ENCODE assay signal across 8 cellular contexts in the genomic region with DNA sequence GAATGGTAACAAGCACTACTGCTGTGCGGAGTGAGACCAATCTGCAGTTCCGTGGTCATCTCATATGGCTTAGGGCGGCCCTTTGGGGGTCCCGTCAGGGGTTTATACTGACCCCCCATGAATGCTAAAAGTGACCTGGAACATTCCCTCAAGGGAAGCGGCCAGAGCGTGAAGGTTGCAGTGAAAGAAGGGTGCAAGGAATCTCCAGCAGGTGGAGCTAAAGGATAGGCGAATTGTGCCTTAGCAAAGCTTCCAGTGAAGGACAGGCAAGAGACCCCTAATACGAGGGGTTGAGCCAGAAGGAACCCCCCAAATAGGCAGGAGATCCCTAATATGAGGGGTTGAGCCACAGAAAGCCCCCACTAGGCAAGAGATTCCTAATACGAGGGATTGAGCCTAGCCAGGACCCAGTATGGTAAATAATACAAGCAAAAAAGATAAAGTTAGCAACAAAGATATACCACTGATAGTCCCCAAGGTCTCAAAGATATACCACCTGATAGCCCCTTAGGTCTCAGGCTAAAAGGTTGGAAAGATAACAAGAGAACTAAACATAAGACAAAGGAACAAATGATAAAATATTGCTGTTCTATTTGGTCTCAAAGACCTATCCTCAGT. TPM values are rescaled to one million over a fixed set of nuclear protein-coding genes. Genes with fewer than 3 reads are reported as not detected.
A peak's percentile ranks its signal among the peaks of the same experiment; 100 is the strongest.
DNase-seq lines count a peak whose midpoint lies in the region; ATAC-seq, FAIRE-seq and TF ChIP-seq lines count a peak whose summit lies in the region.

No MANE protein-coding gene starts in this region.

- H2BK5ac ChIP-seq in mesendoderm (ENCODE audit: low read length), result no peak overlapping the region

- H3K9me3 ChIP-seq in effector memory CD4-positive, alpha-beta T cell (ENCODE audit: control insufficient read depth, low read length), result no peaks in the 10 kb centered on the region

- H2BK120ac ChIP-seq in mesendoderm (ENCODE audit: low read depth, low read length), result no peak overlapping the region

- H4K8ac ChIP-seq in mesendoderm (ENCODE audit: low read depth, low read length), result no peak overlapping the region

- no peak overlapping the region for H3K23ac ChIP-seq in mesendoderm (ENCODE audit: low read length)

- ATAC-seq in GM21515 (IDR thresholded peaks at IDR 0.05; ENCODE audit: unreplicated experiment), result no peak

- no peak overlapping the region for H2BK15ac ChIP-seq in mesendoderm (replicated peaks; ENCODE audit: low read depth)

- no peaks in the 10 kb centered on the region for H3K79me1 ChIP-seq in mesendoderm (ENCODE audit: low read length)

- H3K4me3 ChIP-seq in AG04449 (ENCODE audit: low read depth, low read length), result no peak overlapping the region
- H3K4me3 ChIP-seq in effector memory CD4-positive, alpha-beta T cell (ENCODE audit: insufficient read depth, low read depth, low read length, poor library complexity, severe bottlenecking), result no peak overlapping the region
- H3K4me3 ChIP-seq in mesendoderm (ENCODE audit: low read length), result no peak overlapping the region

- CTCF ChIA-PET in AG04449 (lab: Yijun Ruan, JAX), result interaction anchor here (0.7 to 27.9 kb wide), 17 partner anchors 9 to 287 kb away, joined by 3 to 948 read pairs (median 4); a partner anchor contains a TSS

- H3K27me3 ChIP-seq in effector memory CD4-positive, alpha-beta T cell (replicated peaks; ENCODE audit: control insufficient read depth, insufficient read depth, low read length, poor library complexity, severe bottlenecking), result no peaks in the 10 kb centered on the region
- H3K27me3 ChIP-seq in mesendoderm (ENCODE audit: insufficient read depth, low read length, poor library complexity), result no peaks in the 10 kb centered on the region

- H3K4ac ChIP-seq in mesendoderm (ENCODE audit: low read depth, low read length), result no peak overlapping the region

- no peak overlapping the region for H3K56ac ChIP-seq in mesendoderm (ENCODE audit: low read length)

- no peaks in the 10 kb centered on the region for H3K79me2 ChIP-seq in mesendoderm (ENCODE audit: control insufficient read depth, insufficient read depth, low read length)

- FAIRE-seq in GM12892 (lab: Jason Lieb, UNC), result peak; percentile 78

- H4K5ac ChIP-seq in mesendoderm (ENCODE audit: low read length), result no peak overlapping the region

- TF ChIP-seq POLR2A in GM12892 (IDR thresholded peaks at IDR 0.05; ENCODE audit: low read depth, low read length), result no peak

- H3K9ac ChIP-seq in mesendoderm (ENCODE audit: low read length), result no peak overlapping the region

- peaks cover 8% of the 10 kb centered on the region for H3K4me1 ChIP-seq in effector memory CD4-positive, alpha-beta T cell (ENCODE audit: control insufficient read depth, insufficient read depth, low read length, poor library complexity, severe bottlenecking)
- H3K4me1 ChIP-seq in mesendoderm (ENCODE audit: control insufficient read depth, low read depth, low read length), result no peaks in the 10 kb centered on the region

- H3K4me2 ChIP-seq in mesendoderm (ENCODE audit: low read length), result no peak overlapping the region

- H3K36me3 ChIP-seq in effector memory CD4-positive, alpha-beta T cell (ENCODE audit: control insufficient read depth, insufficient read depth, low read length), result no peaks in the 10 kb centered on the region
- H3K36me3 ChIP-seq in mesendoderm (ENCODE audit: control insufficient read depth, insufficient read depth, low read length), result peaks cover 11% of the 10 kb centered on the region

- POLR2A ChIA-PET in AG04449 (lab: Yijun Ruan, JAX), result interaction anchor here (1.0 kb wide), 1 partner anchor 166 kb away, joined by 3 read pairs; a partner anchor contains a TSS

- no peak overlapping the region for H3K18ac ChIP-seq in mesendoderm (ENCODE audit: low read length)

- WGBS in mesendoderm (ENCODE audit: extremely low coverage, insufficient coverage, low lambda C conversion rate), result no CpG with 5 or more reads among the region's 9 CpGs

- no peak for DNase-seq in AG04449 (ENCODE audit: low read depth, low spot score)
- DNase-seq in GM12892 (ENCODE audit: insufficient read length), result peak; percentile 60
- peak; percentile 66 for DNase-seq in NCI-H2227 (lab: John Stamatoyannopoulos, UW; ENCODE audit: unreplicated experiment)
- DNase-seq in activated CD4-positive, alpha-beta T cell treated with anti-CD3 and anti-CD28 coated beads, Interleukin-2, amount 50 U/mL, for 4 hours, result peak; percentile 41 to 47
- peak; percentile 18 to 42 (median 22) for DNase-seq in effector memory CD4-positive, alpha-beta T cell
- DNase-seq in mesendoderm, result peak; percentile 77
- DNase-seq in stimulated activated naive CD4-positive, alpha-beta T cell (lab: John Stamatoyannopoulos, UW), result peak; percentile 8 to 67 (median 35)

- no peak overlapping the region for H3K27ac ChIP-seq in effector memory CD4-positive, alpha-beta T cell (ENCODE audit: insufficient read depth, low read length, poor library complexity, severe bottlenecking)
- H3K27ac ChIP-seq in mesendoderm (ENCODE audit: low read depth, low read length), result no peak overlapping the region

- no peak overlapping the region for H2AK5ac ChIP-seq in mesendoderm (ENCODE audit: low read length)

- peak; percentile 76 for TF ChIP-seq CTCF in AG04449 (IDR thresholded peaks at IDR 0.05; ENCODE audit: insufficient read depth, low read length, missing control alignments)

RNA-seq across cellular contexts. Expression of a gene that starts 27.5 kb away (rescaled TPM):
- polyA plus RNA-seq in GM12892 (2012; ENCODE audit: missing spikeins), result 20.7 TPM
- 12.7 TPM for polyA plus RNA-seq in mesendoderm (2013, experiment 1 of 2)
- polyA plus RNA-seq in mesendoderm (2013, experiment 2 of 2), result 11.8 TPM

RNA-seq across cellular contexts. Expression of a gene that starts 32.8 kb away (rescaled TPM):
- 24.5 TPM for polyA plus RNA-seq in GM12892 (2012; ENCODE audit: missing spikeins)
- 46.5 TPM for polyA plus RNA-seq in mesendoderm (2013, experiment 1 of 2)
- polyA plus RNA-seq in mesendoderm (2013, experiment 2 of 2), result 47.1 TPM

RNA-seq across cellular contexts. Expression of a gene that starts 50.4 kb away (rescaled TPM):
- polyA plus RNA-seq in GM12892 (2012; ENCODE audit: missing spikeins), result 5.7 TPM
- not detected for polyA plus RNA-seq in mesendoderm (2013, experiment 1 of 2)
- polyA plus RNA-seq in mesendoderm (2013, experiment 2 of 2), result not detected

RNA-seq across cellular contexts. Expression of a gene that starts 59.8 kb away (rescaled TPM):
- not detected for polyA plus RNA-seq in GM12892 (2012; ENCODE audit: missing spikeins)
- not detected for polyA plus RNA-seq in mesendoderm (2013, experiment 1 of 2)
- not detected for polyA plus RNA-seq in mesendoderm (2013, experiment 2 of 2)
